ENCODE assay signal across 8 cellular contexts in genomic region chr20:25583607-25584006, GRCh38. TPM values are rescaled to one million over a fixed set of nuclear protein-coding genes. Genes with fewer than 3 reads are reported as not detected.
DNase-seq lines count a peak whose midpoint lies in the region; ATAC-seq and TF ChIP-seq lines count a peak whose summit lies in the region.
"Not testable (repeated sequence)": the region's sequence is repeated elsewhere in the genome, so short reads cannot be mapped to it uniquely, and the experiment has no call there.

No MANE protein-coding gene starts in this region.

- H3K14ac ChIP-seq in IMR-90 (replicated peaks; ENCODE audit: low read depth, low read length), result not testable (repeated sequence)

- H2BK20ac ChIP-seq in IMR-90 (ENCODE audit: low read depth, low read length), result not testable (repeated sequence)

- not testable (repeated sequence) for H2BK120ac ChIP-seq in IMR-90 (ENCODE audit: low read depth, low read length)

- H4K20me1 ChIP-seq in IMR-90 (ENCODE audit: insufficient read depth, low read length), result peaks cover 19% of the 10 kb centered on the region

- not testable (repeated sequence) for ATAC-seq in IMR-90 (ENCODE audit: low read depth); activated naive CD8-positive, alpha-beta T cell treated with anti-CD3 and anti-CD28 coated beads, Interleukin-2, amount 10 ng/mL, durations not matched to agents 7 days and 5 days (ENCODE audit: low read depth)

- in situ Hi-C loops in IMR-90 (cut with MboI; ENCODE audit: low sequenced_read_pairs), result loop anchor here (25.0 kb wide), 1 partner anchor 596 kb away; the partner anchor contains the start of gene APMAP

- not testable (repeated sequence) for H2AFZ ChIP-seq in IMR-90 (replicated peaks; ENCODE audit: low read length, poor library complexity)

- peaks cover 3 to 11% (median 8%) of the 10 kb centered on the region in 4 donors for H3K4me1 Mint-ChIP-seq in CD4-positive, alpha-beta memory T cell
- H3K4me1 Mint-ChIP-seq in T-helper 2 cell treated with Interferon-gamma antibody and Interleukin-4, amounts not matched to agents 5 μg/mL and 100 μg/mL, for 36 hours (ENCODE audit: low read depth), result peaks cover 10% of the 10 kb centered on the region
- not testable (repeated sequence) for H3K4me1 Mint-ChIP-seq in activated naive CD8-positive, alpha-beta T cell treated with anti-CD3 and anti-CD28 coated beads, Interleukin-2, amount 10 ng/mL, durations not matched to agents 7 days and 5 days
- H3K4me1 Mint-ChIP-seq in nephron progenitor cell (peaks cover 45% of the 10 kb centered on the region), type B pancreatic cell (ENCODE audit: unreplicated experiment) (peaks cover 37% of the 10 kb centered on the region)

- POLR2A ChIA-PET in CD4-positive, alpha-beta memory T cell (lab: Charles Lee; ENCODE audit: partially characterized antibody), result not testable (repeated sequence)
- POLR2A ChIA-PET in IMR-90 (lab: Charles Lee; ENCODE audit: unreplicated experiment), result interaction anchor here (0.6 kb wide), 1 partner anchor 56 kb away, joined by 3 read pairs; no protein-coding TSS in a partner anchor
- POLR2A ChIA-PET in activated naive CD8-positive, alpha-beta T cell treated with anti-CD3 and anti-CD28 coated beads, Interleukin-2, amount 10 ng/mL, durations not matched to agents 7 days and 5 days (lab: Charles Lee), result interaction anchor here (0.5 kb wide), 1 partner anchor 73 kb away, joined by 3 read pairs; no protein-coding TSS in a partner anchor

- H3K4ac ChIP-seq in IMR-90 (ENCODE audit: low read depth, low read length), result not testable (repeated sequence)

- H3K9me1 ChIP-seq in IMR-90 (ENCODE audit: insufficient read depth, low read length), result not testable (repeated sequence)

- H2AK9ac ChIP-seq in IMR-90 (replicated peaks; ENCODE audit: low read depth, low read length, poor library complexity), result not testable (repeated sequence)

- dilution Hi-C loops in IMR-90 (cut with HindIII; ENCODE audit: low sequenced_read_pairs, unreplicated experiment), result not testable (repeated sequence)

- not testable (repeated sequence) for TF ChIP-seq CTCF in IMR-90 (conservative IDR thresholded peaks at IDR 0.05; ENCODE audit: low read depth, low read length); nephron progenitor cell (IDR thresholded peaks at IDR 0.05); type B pancreatic cell (conservative IDR thresholded peaks at IDR 0.05)

- peak overlapping the region in 5 of 8 donors; percentile 42 to 73 (median 67) for H3K4me3 Mint-ChIP-seq in CD4-positive, alpha-beta memory T cell
- peak overlapping the region; percentile 81 for H3K4me3 Mint-ChIP-seq in T-helper 2 cell treated with Interferon-gamma antibody and Interleukin-4, amounts not matched to agents 5 μg/mL and 100 μg/mL, for 36 hours
- H3K4me3 Mint-ChIP-seq in activated naive CD8-positive, alpha-beta T cell treated with anti-CD3 and anti-CD28 coated beads, Interleukin-2, amount 10 ng/mL, durations not matched to agents 7 days and 5 days, result peak overlapping the region; percentile 55
- H3K4me3 Mint-ChIP-seq in nephron progenitor cell, result peak overlapping the region; percentile 96
- peak overlapping the region; percentile 86 for H3K4me3 Mint-ChIP-seq in type B pancreatic cell

- not testable (repeated sequence) for H3K27me3 ChIP-seq in CD4-positive, alpha-beta memory T cell (ENCODE audit: insufficient read depth, low read length); IMR-90 (ENCODE audit: control insufficient read depth, insufficient read depth, low read length); iPS-18a (ENCODE audit: control insufficient read depth, insufficient read depth, low read length)

- not testable (repeated sequence) for H3K27ac Mint-ChIP-seq in CD4-positive, alpha-beta memory T cell; nephron progenitor cell
- H3K27ac Mint-ChIP-seq in T-helper 2 cell treated with Interferon-gamma antibody and Interleukin-4, amounts not matched to agents 5 μg/mL and 100 μg/mL, for 36 hours, result peak overlapping the region; percentile 31
- peak overlapping the region; percentile 62 for H3K27ac Mint-ChIP-seq in activated naive CD8-positive, alpha-beta T cell treated with anti-CD3 and anti-CD28 coated beads, Interleukin-2, amount 10 ng/mL, durations not matched to agents 7 days and 5 days
- peak overlapping the region; percentile 24 for H3K27ac Mint-ChIP-seq in type B pancreatic cell

- not testable (repeated sequence) for H3K27ac ChIP-seq in CD4-positive, alpha-beta memory T cell (ENCODE audit: low read depth, low read length); IMR-90 (ENCODE audit: insufficient read depth, low read length); iPS-18a (ENCODE audit: low read length)

- not testable (repeated sequence) for H3K4me1 ChIP-seq in CD4-positive, alpha-beta memory T cell (ENCODE audit: insufficient read depth, low read length)
- peaks cover 10% of the 10 kb centered on the region for H3K4me1 ChIP-seq in IMR-90 (ENCODE audit: control insufficient read depth, insufficient read depth, low read length)
- H3K4me1 ChIP-seq in iPS-18a (ENCODE audit: control insufficient read depth, low read depth, low read length), result peaks cover 13% of the 10 kb centered on the region

- peaks cover 24 to 51% of the 10 kb centered on the region in 2 experiments for H3K79me1 ChIP-seq in IMR-90 (ENCODE audit: low read depth in 1 of 2, low read length in 2 of 2)

- H3K36me3 Mint-ChIP-seq in CD4-positive, alpha-beta memory T cell; T-helper 2 cell treated with Interferon-gamma antibody and Interleukin-4, amounts not matched to agents 5 μg/mL and 100 μg/mL, for 36 hours (ENCODE audit: low read depth); activated naive CD8-positive, alpha-beta T cell treated with anti-CD3 and anti-CD28 coated beads, Interleukin-2, amount 10 ng/mL, durations not matched to agents 7 days and 5 days: not testable (repeated sequence)
- peaks cover 42% of the 10 kb centered on the region for H3K36me3 Mint-ChIP-seq in nephron progenitor cell (ENCODE audit: low read depth)
- peaks cover 28% of the 10 kb centered on the region for H3K36me3 Mint-ChIP-seq in type B pancreatic cell

- CTCF ChIA-PET in CD4-positive, alpha-beta memory T cell (lab: Charles Lee; ENCODE audit: partially characterized antibody), result not testable (repeated sequence)
- CTCF ChIA-PET in IMR-90 (lab: Yijun Ruan, JAX), result interaction anchor here (0.8 kb wide), 1 partner anchor 10 kb away, joined by 3 read pairs; no protein-coding TSS in a partner anchor

- not testable (repeated sequence) for H2BK5ac ChIP-seq in IMR-90 (ENCODE audit: low read depth, low read length, poor library complexity, severe bottlenecking)

- not testable (repeated sequence) for H3K23ac ChIP-seq in IMR-90 (ENCODE audit: low read depth, low read length)

- not testable (repeated sequence) for H2BK15ac ChIP-seq in IMR-90 (ENCODE audit: low read depth, low read length)

- H4K91ac ChIP-seq in IMR-90 (ENCODE audit: insufficient read depth, low read depth, low read length), result not testable (repeated sequence)

- not testable (repeated sequence) for H3K9me3 Mint-ChIP-seq in CD4-positive, alpha-beta memory T cell; T-helper 2 cell treated with Interferon-gamma antibody and Interleukin-4, amounts not matched to agents 5 μg/mL and 100 μg/mL, for 36 hours; activated naive CD8-positive, alpha-beta T cell treated with anti-CD3 and anti-CD28 coated beads, Interleukin-2, amount 10 ng/mL, durations not matched to agents 7 days and 5 days; nephron progenitor cell; type B pancreatic cell

- not testable (repeated sequence) for H3K56ac ChIP-seq in IMR-90 (ENCODE audit: extremely low read depth, insufficient read depth, low read length)

- not testable (repeated sequence) for H4K5ac ChIP-seq in IMR-90 (ENCODE audit: low read depth, low read length)

- H3K4me3 ChIP-seq in CD4-positive, alpha-beta memory T cell (ENCODE audit: low read length in 2 of 2); IMR-90 (ENCODE audit: insufficient read depth, low read depth, low read length): not testable (repeated sequence)
- peak overlapping the region; percentile 82 for H3K4me3 ChIP-seq in iPS-18a (ENCODE audit: low read length)

- not testable (repeated sequence) for H3K9me3 ChIP-seq in CD4-positive, alpha-beta memory T cell (ENCODE audit: control insufficient read depth in 1 of 2, low read length in 2 of 2); IMR-90 (ENCODE audit: control insufficient read depth, insufficient read depth, low read length); iPS-18a (ENCODE audit: control insufficient read depth, low read depth, low read length)

- not testable (repeated sequence) for TF ChIP-seq POLR2A in IMR-90 (IDR thresholded peaks at IDR 0.05; ENCODE audit: low read depth, low read length)

- not testable (repeated sequence) for H3K18ac ChIP-seq in IMR-90 (ENCODE audit: low read depth, low read length)

- H2AK5ac ChIP-seq in IMR-90 (ENCODE audit: low read depth, low read length), result not testable (repeated sequence)

- H3K4me2 ChIP-seq in IMR-90 (ENCODE audit: low read depth, low read length), result not testable (repeated sequence)

- TSS peak; percentile 18 for BruUV-seq in IMR-90 (replicated peaks; lab: Mats Ljungman, UMichigan)

- H4K8ac ChIP-seq in IMR-90 (ENCODE audit: low read depth in 2 of 2, low read length in 2 of 2), result not testable (repeated sequence)

- TF ChIP-seq RAD21 in IMR-90 (IDR thresholded peaks at IDR 0.05; ENCODE audit: low read length), result not testable (repeated sequence)

- H3K27me3 Mint-ChIP-seq in CD4-positive, alpha-beta memory T cell; T-helper 2 cell treated with Interferon-gamma antibody and Interleukin-4, amounts not matched to agents 5 μg/mL and 100 μg/mL, for 36 hours (ENCODE audit: low read depth); activated naive CD8-positive, alpha-beta T cell treated with anti-CD3 and anti-CD28 coated beads, Interleukin-2, amount 10 ng/mL, durations not matched to agents 7 days and 5 days; nephron progenitor cell (ENCODE audit: low read depth, poor library complexity); type B pancreatic cell: not testable (repeated sequence)

- WGBS in IMR-90 (ENCODE audit: extremely low coverage in 2 of 2, insufficient read length in 1 of 2), 2 experiments, result no CpG with 5 or more reads among the region's 7 CpGs

- not testable (repeated sequence) for DNase-seq in CD4-positive, alpha-beta memory T cell; IMR-90; T-helper 2 cell treated with Interferon-gamma antibody and Interleukin-4, amounts not matched to agents 5 μg/mL and 100 μg/mL, for 36 hours (ENCODE audit: low spot score); activated naive CD8-positive, alpha-beta T cell treated with anti-CD3 and anti-CD28 coated beads, Interleukin-2, amount 10 ng/mL, durations not matched to agents 7 days and 5 days; nephron progenitor cell; type B pancreatic cell (ENCODE audit: extremely low spot score, unreplicated experiment)
- DNase-seq in activated CD8-positive, alpha-beta memory T cell treated with anti-CD3 and anti-CD28 coated beads, Interleukin-2, amount 50 U/mL, for 48 hours, result peak; percentile 6

- intact Hi-C loops in CD4-positive, alpha-beta memory T cell (cut with micrococcal nuclease); IMR-90 (cut with micrococcal nuclease): not testable (repeated sequence)

- H3K9ac ChIP-seq in IMR-90 (ENCODE audit: low read depth, low read length); iPS-18a (ENCODE audit: low read length): not testable (repeated sequence)

- H3K36me3 ChIP-seq in CD4-positive, alpha-beta memory T cell (ENCODE audit: insufficient read depth, low read length); IMR-90 (ENCODE audit: control insufficient read depth, insufficient read depth, low read length): not testable (repeated sequence)
- peaks cover 11% of the 10 kb centered on the region for H3K36me3 ChIP-seq in iPS-18a (ENCODE audit: control insufficient read depth, low read depth, low read length)

RNA-seq across cellular contexts. Expression of gene NINL, which starts 1.7 kb away (rescaled TPM):
- total RNA-seq in CD4-positive, alpha-beta memory T cell, result 1 to 10 TPM; 3.4 to 4.0 TPM
- polyA plus RNA-seq in CD4-positive, alpha-beta memory T cell, result under 1 TPM in 1 of 2 donors, not detected in 1; 0.36 TPM
- 3.0 and 3.6 TPM in 2 replicates for total RNA-seq in IMR-90 (2012; rRNA removed)
- 10.4 and 11.2 TPM in 2 replicates for polyA plus RNA-seq in IMR-90 (2012; rRNA removed)
- polyA plus RNA-seq in IMR-90 (2012; cell fraction: cytosol; rRNA removed), result 4.6 and 6.5 TPM in 2 replicates
- 41.6 and 58.2 TPM in 2 replicates for polyA plus RNA-seq in IMR-90 (2012; cell fraction: nucleus; rRNA removed; ENCODE audit: low replicate concordance)
- 1 to 10 TPM; 2.2 to 2.5 TPM for total RNA-seq in activated naive CD8-positive, alpha-beta T cell treated with anti-CD3 and anti-CD28 coated beads, Interleukin-2, amount 10 ng/mL, durations not matched to agents 7 days and 5 days
- 26.0 and 47.0 TPM in 2 replicates for total RNA-seq in type B pancreatic cell (ENCODE audit: low replicate concordance)

RNA-seq across cellular contexts. Expression of gene NANP, which starts 40.2 kb away (rescaled TPM):
- total RNA-seq in CD4-positive, alpha-beta memory T cell, result 1 to 10 TPM; 1.9 to 2.0 TPM
- polyA plus RNA-seq in CD4-positive, alpha-beta memory T cell, result 1 to 10 TPM; 1.6 TPM
- total RNA-seq in IMR-90 (2012; rRNA removed) (7.2 and 10.0 TPM in 2 replicates), type B pancreatic cell (ENCODE audit: low replicate concordance) (5.6 and 6.3 TPM in 2 replicates)
- 4.0 and 4.9 TPM in 2 replicates for polyA plus RNA-seq in IMR-90 (2012; rRNA removed)
- 1.0 and 1.7 TPM in 2 replicates for polyA plus RNA-seq in IMR-90 (2012; cell fraction: cytosol; rRNA removed)
- 0.32 and 1.8 TPM in 2 replicates for polyA plus RNA-seq in IMR-90 (2012; cell fraction: nucleus; rRNA removed; ENCODE audit: low replicate concordance)
- total RNA-seq in activated naive CD8-positive, alpha-beta T cell treated with anti-CD3 and anti-CD28 coated beads, Interleukin-2, amount 10 ng/mL, durations not matched to agents 7 days and 5 days, result 1 to 10 TPM; 5.0 to 5.3 TPM
